8 cellular contexts compared by ENCODE assay signal in the genomic region with DNA sequence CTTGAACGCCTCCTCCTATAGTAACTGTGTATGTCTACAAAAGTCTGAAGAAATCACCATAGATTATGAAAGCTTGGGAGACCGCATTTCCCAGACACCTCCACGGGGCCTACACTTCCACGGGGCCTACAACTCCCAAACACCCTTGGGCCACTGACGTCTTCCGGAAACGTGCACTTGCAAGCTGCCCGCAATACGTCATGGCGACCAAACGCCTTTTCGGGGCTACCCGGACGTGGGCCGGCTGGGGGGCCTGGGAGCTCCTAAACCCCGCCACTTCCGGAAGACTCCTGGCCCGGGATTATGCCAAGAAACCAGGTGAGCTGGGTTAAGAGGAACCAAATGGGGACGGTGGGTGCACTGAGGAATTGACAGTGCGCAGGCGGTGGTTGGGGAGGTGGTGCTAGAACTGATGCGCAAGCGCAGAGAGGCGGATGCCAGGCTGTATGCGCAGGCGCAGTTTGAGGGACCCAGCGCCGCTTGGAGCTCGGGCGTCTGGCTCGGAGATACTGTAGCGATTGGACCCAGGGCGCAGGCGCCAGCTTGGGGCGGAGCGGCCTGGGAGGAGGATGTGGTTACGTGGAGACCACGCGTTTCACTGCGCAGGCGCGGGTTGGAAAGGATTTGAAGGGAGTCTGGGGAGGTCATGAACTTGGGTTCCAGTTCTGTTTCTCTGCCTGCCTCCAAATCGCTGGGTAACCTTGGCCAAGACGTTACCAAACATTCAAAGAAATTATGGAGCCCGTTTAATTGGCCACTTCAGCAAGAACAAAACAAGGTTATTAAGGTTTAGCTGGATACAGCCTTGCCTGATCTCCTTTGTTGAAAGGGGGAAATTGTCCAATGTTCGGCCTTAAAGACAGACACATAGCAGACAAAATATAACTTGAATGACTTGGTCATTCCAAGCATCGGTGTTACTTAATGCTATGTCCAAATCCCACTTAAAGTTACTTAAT. TPM values are rescaled to one million over a fixed set of nuclear protein-coding genes. Genes with fewer than 3 reads are reported as not detected.
DNase-seq lines count a peak whose midpoint lies in the region; ATAC-seq and TF ChIP-seq lines count a peak whose summit lies in the region.

MRPL54 (plus strand) TSS at position 182 of the 959 bp plus-strand sequence; CDS start at position 201, 19 bp downstream.

- peaks cover 47% of the 10 kb centered on the region for H3K4me1 Mint-ChIP-seq in CD8-positive, alpha-beta T cell (ENCODE audit: low read depth)

- H3K27me3 Mint-ChIP-seq in CD8-positive, alpha-beta T cell (ENCODE audit: low read depth) = no peaks in the 10 kb centered on the region

- POLR2A ChIA-PET in CD8-positive, alpha-beta T cell (lab: Charles Lee) = interaction anchor here (0.7 to 3.1 kb wide), 18 partner anchors 13 to 225 kb away, joined by 3 to 30 read pairs (median 4); partner anchors contain the start of genes EEF2 and MATK

- H3K27me3 ChIP-seq in CD8-positive, alpha-beta T cell (ENCODE audit: insufficient read depth, low read length) = no peaks in the 10 kb centered on the region
- H3K27me3 ChIP-seq in lung (ENCODE audit: control insufficient read depth, insufficient read depth) = no peaks in the 10 kb centered on the region

- peaks cover 21% of the 10 kb centered on the region for H3K36me3 ChIP-seq in CD8-positive, alpha-beta T cell (ENCODE audit: insufficient read depth, low read length)
- peaks cover 0 to 29% of the 10 kb centered on the region in 2 donors for H3K36me3 ChIP-seq in lung (ENCODE audit: control insufficient read depth in 2 of 2, insufficient read depth in 2 of 2, low read length in 2 of 2)

- peak within 1 kb of the TSS; percentile 80 for H3K4me3 ChIP-seq in CD8-positive, alpha-beta T cell (ENCODE audit: low read depth, low read length)
- peak within 1 kb of the TSS; percentile 90 for H3K4me3 ChIP-seq in lung

- WGBS in lung, 2 donors = 2% methylated on average over 47 of the region's 47 CpGs

- peaks cover 46% of the 10 kb centered on the region for H3K4me1 ChIP-seq in CD8-positive, alpha-beta T cell (ENCODE audit: insufficient read depth, low read length)
- H3K4me1 ChIP-seq in lung (ENCODE audit: control insufficient read depth in 2 of 2, insufficient read depth in 2 of 2, low read length in 2 of 2) = peaks cover 4 to 10% of the 10 kb centered on the region in 2 donors

- peak within 1 kb of the TSS; percentile 99 for H3K27ac ChIP-seq in CD8-positive, alpha-beta T cell (ENCODE audit: low read depth, low read length)
- H3K27ac ChIP-seq in lung (ENCODE audit: low read depth in 1 of 2, low read length in 1 of 2) = peak within 1 kb of the TSS; percentile 93 to 96

- CTCF ChIA-PET in CD8-positive, alpha-beta T cell (lab: Charles Lee) = interaction anchor here (0.5 to 5.8 kb wide), 12 partner anchors 12 to 232 kb away, joined by 3 to 35 read pairs (median 4); partner anchors contain the start of gene PIP5K1C

- DNase-seq in CD8-positive, alpha-beta T cell = peak; percentile 98 to 100 (median 99)
- DNase-seq in HS-27A (ENCODE audit: low read depth) = peak; percentile 96
- DNase-seq in NK-92 (lab: John Stamatoyannopoulos, UW; ENCODE audit: unreplicated experiment) = peak; percentile 97
- DNase-seq in activated CD8-positive, alpha-beta memory T cell treated with anti-CD3 and anti-CD28 coated beads for 1 hour (ENCODE audit: extremely low read depth in 1 of 2, low read depth in 1 of 2) = peak; percentile 98
- DNase-seq in effector CD4-positive, alpha-beta T cell = peak; percentile 98
- DNase-seq in lung (ENCODE audit: low spot score) = peak; percentile 99
- DNase-seq in stimulated activated CD4-positive, alpha-beta T cell treated with anti-CD3 and anti-CD28 coated beads, TNF-alpha, amount 100 ng/mL, for 4 hours (ENCODE audit: low read depth in 3 of 3) = peak; percentile 98 to 99 (median 99)

- H3K9me3 Mint-ChIP-seq in CD8-positive, alpha-beta T cell = no peaks in the 10 kb centered on the region

- H3K27ac Mint-ChIP-seq in CD8-positive, alpha-beta T cell = peak within 1 kb of the TSS; percentile 100

- TF ChIP-seq CTCF in CD8-positive, alpha-beta T cell (IDR thresholded peaks at IDR 0.05) = no peak
- no peak for TF ChIP-seq CTCF in lung (IDR thresholded peaks at IDR 0.05; ENCODE audit: control extremely low read depth, extremely low read depth)

- H3K36me3 Mint-ChIP-seq in CD8-positive, alpha-beta T cell = peaks cover 41% of the 10 kb centered on the region

- peak; percentile 79 for ATAC-seq in CD8-positive, alpha-beta T cell
- ATAC-seq in GM19467 (IDR thresholded peaks at IDR 0.05; ENCODE audit: unreplicated experiment) = peak; percentile 56
- peak; percentile 94 for ATAC-seq in lung (ENCODE audit: insufficient read depth, low FRiP score)

- no peaks in the 10 kb centered on the region for H3K9me3 ChIP-seq in CD8-positive, alpha-beta T cell (ENCODE audit: low read length)
- H3K9me3 ChIP-seq in lung (ENCODE audit: control insufficient read depth in 2 of 2, insufficient read depth in 1 of 2, low read length in 1 of 2) = no peaks in the 10 kb centered on the region

- peak within 1 kb of the TSS; percentile 95 for H3K4me3 Mint-ChIP-seq in CD8-positive, alpha-beta T cell

- intact Hi-C loops in CD8-positive, alpha-beta T cell (cut with DNase I, micrococcal nuclease) = loop anchor here (1.0 to 10.0 kb wide), 25 partner anchors 24 to 1305 kb away; partner anchors contain the start of genes FZR1 (in 2 of the 2), SGTA (in 2 of the 2), SH3GL1 (in 2 of the 2) and THOP1 (in 2 of the 2)

RNA-seq across cellular contexts. Expression of gene MRPL54, which starts in this region (rescaled TPM):
- total RNA-seq in CD8-positive, alpha-beta T cell = 10 to 100 TPM; 72.5 to 78.0 TPM
- 10 to 100 TPM; 28.9 to 64.1 TPM for total RNA-seq in lung
- polyA plus RNA-seq in lung = 100 to 1,000 TPM in 1 of 2 donors, 10 to 100 TPM in 1; 63.5 to 137 TPM

Comparison
In these comparisons a context has a peak if more than half of its experiments do, and no peak if none do; other contexts are left out.
1. Peak in every context shown above with its lines: DNase-seq, ATAC-seq, H3K4me3 ChIP-seq and H3K27ac ChIP-seq.